In genomic region chr9:93096131-93096802, GRCh38 we compare ENCODE assay signal across 8 cellular contexts. TPM values are rescaled to one million over a fixed set of nuclear protein-coding genes. Genes with fewer than 3 reads are reported as not detected.
DNase-seq lines count a peak whose midpoint lies in the region; ATAC-seq, FAIRE-seq and TF ChIP-seq lines count a peak whose summit lies in the region.

CARD19 (plus strand) TSS chr9:93096217; CDS start chr9:93096346, 129 bp downstream.

- H2BK120ac ChIP-seq in IMR-90 (ENCODE audit: low read depth, low read length), result peak within 1 kb of the TSS; percentile 40

- H3K4me1 Mint-ChIP-seq in Calu3 (ENCODE audit: low read depth, unreplicated experiment) (peaks cover 47% of the 10 kb centered on the region), endothelial cell (ENCODE audit: unreplicated experiment) (peaks cover 16% of the 10 kb centered on the region)
- H3K4me1 Mint-ChIP-seq in activated CD4-positive, alpha-beta T cell treated with anti-CD3 and anti-CD28 coated beads, Interleukin-2, amount 10 ng/mL, durations not matched to agents 7 days and 5 days, result peaks cover 73% of the 10 kb centered on the region

- intact Hi-C loops in Calu3 (cut with micrococcal nuclease; ENCODE audit: unreplicated experiment) (loop anchor here (10.0 kb wide), 1 partner anchor 141 kb away; no protein-coding TSS in a partner anchor), IMR-90 (cut with micrococcal nuclease) (loop anchor here (2.0 to 10.0 kb wide), 2 partner anchors 93 to 359 kb away; partner anchors contain the start of genes FAM120A and FAM120AOS)

- H3K27ac ChIP-seq in IMR-90 (ENCODE audit: insufficient read depth, low read length) (peak within 1 kb of the TSS; percentile 98), temporal lobe (ENCODE audit: low read depth, low read length) (peak within 1 kb of the TSS; percentile 94)

- peak within 1 kb of the TSS; percentile 97 for H2AK5ac ChIP-seq in IMR-90 (ENCODE audit: low read depth, low read length)

- peak within 1 kb of the TSS; percentile 96 for H3K4ac ChIP-seq in IMR-90 (ENCODE audit: low read depth, low read length)

- peak within 1 kb of the TSS; percentile 85 for H3K9ac ChIP-seq in IMR-90 (ENCODE audit: low read depth, low read length)

- H3K27me3 ChIP-seq in IMR-90 (ENCODE audit: control insufficient read depth, insufficient read depth, low read length) (no peaks in the 10 kb centered on the region), mononuclear cell (ENCODE audit: insufficient read depth, low read length) (no peaks in the 10 kb centered on the region)

- peak; percentile 61 for DNase-seq in Calu3
- peak; percentile 12 for DNase-seq in IMR-90
- peak; percentile 55 for DNase-seq in activated CD4-positive, alpha-beta T cell treated with anti-CD3 and anti-CD28 coated beads, Interleukin-2, amount 10 ng/mL, durations not matched to agents 7 days and 5 days
- no peak for DNase-seq in endothelial cell (ENCODE audit: low spot score)
- no peak for DNase-seq in GM19239 (ENCODE audit: insufficient read length, low spot score)

- in situ Hi-C loops in IMR-90 (cut with MboI; ENCODE audit: low sequenced_read_pairs), result no loop called here

- H3K36me3 Mint-ChIP-seq in Calu3 (ENCODE audit: insufficient read depth, unreplicated experiment), result peaks cover 32% of the 10 kb centered on the region
- H3K36me3 Mint-ChIP-seq in activated CD4-positive, alpha-beta T cell treated with anti-CD3 and anti-CD28 coated beads, Interleukin-2, amount 10 ng/mL, durations not matched to agents 7 days and 5 days (ENCODE audit: low read depth), result peaks cover 26% of the 10 kb centered on the region
- H3K36me3 Mint-ChIP-seq in endothelial cell (ENCODE audit: low read depth, unreplicated experiment), result peaks cover 4% of the 10 kb centered on the region

- peaks cover 20% of the 10 kb centered on the region for H3K9me1 ChIP-seq in IMR-90 (ENCODE audit: insufficient read depth, low read length)

- peaks cover 23 to 36% of the 10 kb centered on the region in 2 experiments; a peak in 3 of 4 replicates for H3K79me1 ChIP-seq in IMR-90 (ENCODE audit: low read depth in 1 of 2, low read length in 2 of 2)

- peak within 1 kb of the TSS; percentile 94 for H4K91ac ChIP-seq in IMR-90 (ENCODE audit: insufficient read depth, low read depth, low read length)

- H3K23ac ChIP-seq in IMR-90 (ENCODE audit: low read depth, low read length), result peak within 1 kb of the TSS; percentile 73

- peak within 1 kb of the TSS; percentile 54; the same call in 1 of the 2 replicates for H3K56ac ChIP-seq in IMR-90 (ENCODE audit: extremely low read depth, insufficient read depth, low read length)

- FAIRE-seq in GM19239 (lab: Jason Lieb, UNC), result no peak

- peak within 1 kb of the TSS; percentile 87 for H3K4me3 ChIP-seq in IMR-90 (ENCODE audit: insufficient read depth, low read depth, low read length)
- peak within 1 kb of the TSS; percentile 71 for H3K4me3 ChIP-seq in mononuclear cell (ENCODE audit: low read length)

- dilution Hi-C loops in IMR-90 (cut with HindIII; ENCODE audit: low sequenced_read_pairs, unreplicated experiment), result no loop called here

- H2BK15ac ChIP-seq in IMR-90 (ENCODE audit: low read depth, low read length), result peak within 1 kb of the TSS; percentile 70; the same call in 1 of the 3 replicates

- H3K9me3 Mint-ChIP-seq in Calu3 (ENCODE audit: low read depth, unreplicated experiment), result peaks cover 1% of the 10 kb centered on the region
- peaks cover 9% of the 10 kb centered on the region for H3K9me3 Mint-ChIP-seq in activated CD4-positive, alpha-beta T cell treated with anti-CD3 and anti-CD28 coated beads, Interleukin-2, amount 10 ng/mL, durations not matched to agents 7 days and 5 days
- no peaks in the 10 kb centered on the region for H3K9me3 Mint-ChIP-seq in endothelial cell (ENCODE audit: unreplicated experiment)

- H3K9me3 ChIP-seq in IMR-90 (ENCODE audit: control insufficient read depth, insufficient read depth, low read length) (peaks cover 2% of the 10 kb centered on the region; the same call in 1 of the 2 replicates), mononuclear cell (ENCODE audit: low read depth, low read length) (no peaks in the 10 kb centered on the region)

- H3K4me2 ChIP-seq in IMR-90 (ENCODE audit: low read depth, low read length), result peak within 1 kb of the TSS; percentile 77

- H4K8ac ChIP-seq in IMR-90 (ENCODE audit: low read depth in 2 of 2, low read length in 2 of 2), result peak within 1 kb of the TSS; percentile 96 to 97

- H2BK5ac ChIP-seq in IMR-90 (ENCODE audit: low read depth, low read length, poor library complexity, severe bottlenecking), result peak within 1 kb of the TSS; percentile 95

- TF ChIP-seq CTCF in Calu3 (IDR thresholded peaks at IDR 0.05; ENCODE audit: unreplicated experiment) (no peak), IMR-90 (conservative IDR thresholded peaks at IDR 0.05; ENCODE audit: low read depth, low read length) (no peak), endothelial cell (IDR thresholded peaks at IDR 0.05; ENCODE audit: unreplicated experiment) (no peak)

- H2AFZ ChIP-seq in IMR-90 (replicated peaks; ENCODE audit: low read length, poor library complexity), result peak within 1 kb of the TSS; percentile 91

- H4K5ac ChIP-seq in IMR-90 (ENCODE audit: low read depth, low read length), result peak within 1 kb of the TSS; percentile 69

- H3K4me3 Mint-ChIP-seq in Calu3 (ENCODE audit: low read depth, unreplicated experiment) (peak within 1 kb of the TSS; percentile 86), endothelial cell (ENCODE audit: unreplicated experiment) (peak within 1 kb of the TSS; percentile 87)
- H3K4me3 Mint-ChIP-seq in activated CD4-positive, alpha-beta T cell treated with anti-CD3 and anti-CD28 coated beads, Interleukin-2, amount 10 ng/mL, durations not matched to agents 7 days and 5 days, result peak within 1 kb of the TSS; percentile 85

- POLR2A ChIA-PET in IMR-90 (lab: Charles Lee; ENCODE audit: unreplicated experiment), result no interaction called here
- POLR2A ChIA-PET in activated CD4-positive, alpha-beta T cell treated with anti-CD3 and anti-CD28 coated beads, Interleukin-2, amount 10 ng/mL, durations not matched to agents 7 days and 5 days (lab: Charles Lee), result interaction anchor here (0.6 to 1.9 kb wide), 2 partner anchors 17 to 32 kb away, joined by 5 to 6 read pairs; no protein-coding TSS in a partner anchor

- H3K18ac ChIP-seq in IMR-90 (ENCODE audit: low read depth, low read length), result peak within 1 kb of the TSS; percentile 69

- H2BK20ac ChIP-seq in IMR-90 (ENCODE audit: low read depth, low read length), result no peak within 1 kb of the TSS; the same call in 1 of the 2 replicates

- H3K36me3 ChIP-seq in IMR-90 (ENCODE audit: control insufficient read depth, insufficient read depth, low read length), result no peaks in the 10 kb centered on the region

- BruUV-seq in Calu3 (replicated peaks; lab: Mats Ljungman, UMichigan) (no TSS peak), IMR-90 (replicated peaks; lab: Mats Ljungman, UMichigan) (no TSS peak)

- peaks cover 31% of the 10 kb centered on the region for H3K4me1 ChIP-seq in IMR-90 (ENCODE audit: control insufficient read depth, insufficient read depth, low read length)
- H3K4me1 ChIP-seq in mononuclear cell (ENCODE audit: insufficient read depth, low read length), result peaks cover 79% of the 10 kb centered on the region

- H2AK9ac ChIP-seq in IMR-90 (replicated peaks; ENCODE audit: low read depth, low read length, poor library complexity), result peak within 1 kb of the TSS; percentile 96

- no peak for TF ChIP-seq RAD21 in IMR-90 (IDR thresholded peaks at IDR 0.05; ENCODE audit: low read length)

- ATAC-seq in GM21447 (IDR thresholded peaks at IDR 0.05; ENCODE audit: unreplicated experiment), result peak; percentile 35
- peak; percentile 1; the same call in 1 of the 2 replicates for ATAC-seq in IMR-90 (ENCODE audit: low read depth)

- peaks cover 18% of the 10 kb centered on the region for H4K20me1 ChIP-seq in IMR-90 (ENCODE audit: insufficient read depth, low read length)

- CTCF ChIA-PET in Calu3 (lab: Charles Lee) (no interaction called here), IMR-90 (lab: Yijun Ruan, JAX) (interaction anchor here (1.2 kb wide), 1 partner anchor 13 kb away, joined by 5 read pairs; no protein-coding TSS in a partner anchor)
- CTCF ChIA-PET in activated CD4-positive, alpha-beta T cell treated with anti-CD3 and anti-CD28 coated beads, Interleukin-2, amount 10 ng/mL, durations not matched to agents 7 days and 5 days (lab: Charles Lee), result interaction anchor here (0.8 to 1.6 kb wide), 4 partner anchors 11 to 15 kb away, joined by 3 to 7 read pairs (median 4); no protein-coding TSS in a partner anchor

- H3K14ac ChIP-seq in IMR-90 (replicated peaks; ENCODE audit: low read depth, low read length), result peak within 1 kb of the TSS; percentile 53

- peak; percentile 77 for TF ChIP-seq POLR2A in IMR-90 (IDR thresholded peaks at IDR 0.05; ENCODE audit: low read depth, low read length)

- H3K27me3 Mint-ChIP-seq in Calu3 (ENCODE audit: unreplicated experiment) (no peaks in the 10 kb centered on the region), endothelial cell (ENCODE audit: unreplicated experiment) (peaks cover 16% of the 10 kb centered on the region)
- H3K27me3 Mint-ChIP-seq in activated CD4-positive, alpha-beta T cell treated with anti-CD3 and anti-CD28 coated beads, Interleukin-2, amount 10 ng/mL, durations not matched to agents 7 days and 5 days, result no peaks in the 10 kb centered on the region

- H3K27ac Mint-ChIP-seq in Calu3 (ENCODE audit: unreplicated experiment) (peak within 1 kb of the TSS; percentile 86), endothelial cell (ENCODE audit: unreplicated experiment) (no peak within 1 kb of the TSS)
- H3K27ac Mint-ChIP-seq in activated CD4-positive, alpha-beta T cell treated with anti-CD3 and anti-CD28 coated beads, Interleukin-2, amount 10 ng/mL, durations not matched to agents 7 days and 5 days, result peak within 1 kb of the TSS; percentile 98

- WGBS in IMR-90 (ENCODE audit: extremely low coverage in 2 of 2, insufficient read length in 1 of 2), 2 experiments, result 0% methylated on average over 21 of the region's 65 CpGs; no CpG with 5 or more reads in 1 of the 2 experiments

TF ChIP-seq in IMR-90, 13 proteins besides CTCF, POLR2A, EP300 and RAD21 (continues in another document):
- TF ChIP-seq BHLHE40 (IDR thresholded peaks at IDR 0.05; ENCODE audit: low read depth, low read length) (no peak), SMC3 (IDR thresholded peaks at IDR 0.05; ENCODE audit: low read depth, low read length) (no peak)

RNA-seq across cellular contexts. Expression of gene CARD19, which starts in this region (rescaled TPM):
- total RNA-seq in Calu3 (2022) (26.1 and 26.4 TPM in 2 replicates), IMR-90 (2012; rRNA removed) (17.4 and 23.3 TPM in 2 replicates), endothelial cell (ENCODE audit: unreplicated experiment) (13.2 TPM), mononuclear cell (117 TPM), temporal lobe (14.5 TPM)
- polyA plus RNA-seq in IMR-90 (2012; rRNA removed), result 111 and 126 TPM in 2 replicates
- 120 and 139 TPM in 2 replicates for polyA plus RNA-seq in IMR-90 (2012; cell fraction: cytosol; rRNA removed)
- 103 and 209 TPM in 2 replicates for polyA plus RNA-seq in IMR-90 (2012; cell fraction: nucleus; rRNA removed; ENCODE audit: low replicate concordance)
- 10 to 100 TPM; 40.3 to 42.6 TPM for total RNA-seq in activated CD4-positive, alpha-beta T cell treated with anti-CD3 and anti-CD28 coated beads, Interleukin-2, amount 10 ng/mL, durations not matched to agents 7 days and 5 days

Comparison
In these comparisons a context has a peak if more than half of its experiments do, and no peak if none do; other contexts are left out.
1. DNase-seq: peak in Calu3 (single experiment), IMR-90 (single experiment) and activated CD4-positive, alpha-beta T cell treated with anti-CD3 and anti-CD28 coated beads, Interleukin-2, amount 10 ng/mL, durations not matched to agents 7 days and 5 days (single experiment); none in endothelial cell (single experiment) and GM19239 (single experiment).
2. Peak in every context shown above with its lines, with median percentiles within 50 percentile points of each other: H3K4me3 Mint-ChIP-seq.